In genomic region chr6:156953125-156953477, GRCh38 we compare ENCODE assay signal across 10 cellular contexts.
DNase-seq lines count a peak whose midpoint lies in the region; ATAC-seq and TF ChIP-seq lines count a peak whose summit lies in the region.
"Had no signal": no experiment of that assay in that cellular context is flagged by ENCODE, and none has a peak within 500 bp of the region (broad histone marks: within the 10 kb centered on the region; RNA-seq: fewer than 3 reads in every experiment).

No MANE protein-coding gene starts in this region.

- no peak for TF ChIP-seq POLR2A in breast epithelium (IDR thresholded peaks at IDR 0.05)
- TF ChIP-seq POLR2A in thyroid gland (IDR thresholded peaks at IDR 0.05) = no peak

- POLR2A ChIA-PET in MCF 10A (lab: Yijun Ruan, JAX) = interaction anchor here (0.6 to 6.7 kb wide), 16 partner anchors 10 to 232 kb away, joined by 3 to 77 read pairs (median 4); partner anchors contain the start of gene ARID1B

- intact Hi-C loops in MCF 10A (cut with micrococcal nuclease) = loop anchor here (2.0 to 10.0 kb wide), 2 partner anchors 68 to 232 kb away; no protein-coding TSS in a partner anchor
- intact Hi-C loops in breast epithelium (cut with DNase I; ENCODE audit: low total_unique reads) = no loop called here
- intact Hi-C loops in thyroid gland (cut with DNase I) = no loop called here

- CTCF ChIA-PET in MCF 10A (lab: Yijun Ruan, JAX) = interaction anchor here (0.6 to 2.0 kb wide), 6 partner anchors 42 to 263 kb away, joined by 3 to 7 read pairs (median 4); no protein-coding TSS in a partner anchor

- H3K4me3 ChIP-seq in breast epithelium = no peak overlapping the region
- peak overlapping the region; percentile 19 for H3K4me3 ChIP-seq in iPS-18a (ENCODE audit: low read length)
- H3K4me3 ChIP-seq in thyroid gland (replicated peaks in 1 of 3) = no peak overlapping the region

- no peak for DNase-seq in MCF 10A (ENCODE audit: unreplicated experiment)
- DNase-seq in breast epithelium (ENCODE audit: low spot score in 2 of 2) = no peak
- DNase-seq in thyroid gland = peak; percentile 73 to 78
- no peak for DNase-seq in SW 1271 (lab: John Stamatoyannopoulos, UW)
- no peak for DNase-seq in central memory CD4-positive, alpha-beta T cell
- DNase-seq: activated effector memory CD4-positive, alpha-beta T cell treated with anti-CD3 and anti-CD28 coated beads, Interleukin-2, amount 50 U/mL, for 16 hours had no signal

- no peaks in the 10 kb centered on the region for H3K9me3 Mint-ChIP-seq in MCF 10A (ENCODE audit: unreplicated experiment)
- no peaks in the 10 kb centered on the region for H3K9me3 Mint-ChIP-seq in activated T-helper 17 cell treated with anti-CD3 and anti-CD28 coated beads, Interleukin-2, amount 50 U/mL, for 72 hours
- H3K9me3 Mint-ChIP-seq: CD4-positive, CD25-positive, alpha-beta regulatory T cell had no signal

- H3K36me3 ChIP-seq in breast epithelium (no peaks in the 10 kb centered on the region), iPS-18a (ENCODE audit: control insufficient read depth, low read depth, low read length) (no peaks in the 10 kb centered on the region), thyroid gland (no peaks in the 10 kb centered on the region)

- peaks cover 4% of the 10 kb centered on the region for H3K36me3 Mint-ChIP-seq in MCF 10A (ENCODE audit: insufficient read depth, unreplicated experiment)
- peaks cover 3% of the 10 kb centered on the region for H3K36me3 Mint-ChIP-seq in activated T-helper 17 cell treated with anti-CD3 and anti-CD28 coated beads, Interleukin-2, amount 50 U/mL, for 72 hours (ENCODE audit: low read depth)
- H3K36me3 Mint-ChIP-seq: CD4-positive, CD25-positive, alpha-beta regulatory T cell had no signal

- H3K4me3 Mint-ChIP-seq in MCF 10A (ENCODE audit: unreplicated experiment) = peak overlapping the region; percentile 58
- H3K4me3 Mint-ChIP-seq in activated T-helper 17 cell treated with anti-CD3 and anti-CD28 coated beads, Interleukin-2, amount 50 U/mL, for 72 hours = peak overlapping the region; percentile 38

- peaks cover 52% of the 10 kb centered on the region for H3K4me1 Mint-ChIP-seq in MCF 10A (ENCODE audit: insufficient read depth, unreplicated experiment)
- peaks cover 34% of the 10 kb centered on the region for H3K4me1 Mint-ChIP-seq in activated T-helper 17 cell treated with anti-CD3 and anti-CD28 coated beads, Interleukin-2, amount 50 U/mL, for 72 hours

- TF ChIP-seq CTCF in MCF 10A (IDR thresholded peaks at IDR 0.05; ENCODE audit: unreplicated experiment) (no peak), breast epithelium (IDR thresholded peaks at IDR 0.05) (no peak), thyroid gland (IDR thresholded peaks at IDR 0.05) (no peak)

- H3K27me3 ChIP-seq in breast epithelium = no peaks in the 10 kb centered on the region
- H3K27me3 ChIP-seq in iPS-18a (ENCODE audit: control insufficient read depth, insufficient read depth, low read length) = no peaks in the 10 kb centered on the region
- no peaks in the 10 kb centered on the region for H3K27me3 ChIP-seq in thyroid gland

- 8 to 22% methylated on average over 3 of the region's 3 CpGs for WGBS in thyroid gland, 2 donors

- no peak overlapping the region for H3K27ac ChIP-seq in breast epithelium
- peak overlapping the region; percentile 53 for H3K27ac ChIP-seq in iPS-18a (ENCODE audit: low read length)
- peak overlapping the region; percentile 49 to 75 (median 62) for H3K27ac ChIP-seq in thyroid gland

- no TSS peak for BruUV-seq in MCF 10A (replicated peaks; lab: Mats Ljungman, UMichigan)

- H3K27ac Mint-ChIP-seq in MCF 10A (ENCODE audit: low read depth, unreplicated experiment) = peak overlapping the region; percentile 93
- H3K27ac Mint-ChIP-seq in activated T-helper 17 cell treated with anti-CD3 and anti-CD28 coated beads, Interleukin-2, amount 50 U/mL, for 72 hours = peak overlapping the region; percentile 56
- H3K27ac Mint-ChIP-seq: CD4-positive, CD25-positive, alpha-beta regulatory T cell had no signal

- H3K27me3 Mint-ChIP-seq in MCF 10A (ENCODE audit: insufficient read depth, unreplicated experiment) = no peaks in the 10 kb centered on the region
- H3K27me3 Mint-ChIP-seq in activated T-helper 17 cell treated with anti-CD3 and anti-CD28 coated beads, Interleukin-2, amount 50 U/mL, for 72 hours = no peaks in the 10 kb centered on the region
- H3K27me3 Mint-ChIP-seq: CD4-positive, CD25-positive, alpha-beta regulatory T cell had no signal

- H3K9me3 ChIP-seq in breast epithelium = no peaks in the 10 kb centered on the region
- no peaks in the 10 kb centered on the region for H3K9me3 ChIP-seq in iPS-18a (ENCODE audit: control insufficient read depth, low read depth, low read length)
- H3K9me3 ChIP-seq in thyroid gland = no peaks in the 10 kb centered on the region

- no peak for ATAC-seq in activated T-helper 17 cell treated with anti-CD3 and anti-CD28 coated beads, Interleukin-2, amount 50 U/mL, for 72 hours (replicated peaks)
- no peak for ATAC-seq in GM18870 (IDR thresholded peaks at IDR 0.05; ENCODE audit: unreplicated experiment)

- H3K4me1 ChIP-seq in breast epithelium = peaks cover 0 to 20% of the 10 kb centered on the region in 2 donors
- peaks cover 21% of the 10 kb centered on the region for H3K4me1 ChIP-seq in iPS-18a (ENCODE audit: control insufficient read depth, low read depth, low read length)
- H3K4me1 ChIP-seq in thyroid gland = peaks cover 63 to 81% of the 10 kb centered on the region in 2 donors

- H3K9ac ChIP-seq in iPS-18a (ENCODE audit: low read length) = peak overlapping the region; percentile 33

Comparison
In these comparisons a context has a peak if more than half of its experiments do, and no peak if none do; other contexts are left out.
1. DNase-seq: peak in thyroid gland (2 of 2); none in MCF 10A (single experiment), breast epithelium (0 of 2), SW 1271 (0 of 2) and central memory CD4-positive, alpha-beta T cell (single experiment).
2. H3K27ac ChIP-seq: peak in iPS-18a (single experiment) and thyroid gland (3 of 3); none in breast epithelium (0 of 2).